In genomic region chr5:2582507-2582906, GRCh38 we compare ENCODE assay signal across 34 cellular contexts.
"Had no signal": no experiment of that assay in that cellular context is flagged by ENCODE, and none has a peak within 500 bp of the region (broad histone marks: within the 10 kb centered on the region; RNA-seq: fewer than 3 reads in every experiment).

No MANE protein-coding gene starts in this region.

- H3K4me2 ChIP-seq: PC-9 had no signal

- DNase-seq: activated CD4-positive, alpha-beta memory T cell treated with anti-CD3 and anti-CD28 coated beads, Interleukin-2, amount 10 ng/mL, durations not matched to agents 7 days and 5 days; activated CD4-positive, alpha-beta T cell treated with anti-CD3 and anti-CD28 coated beads for 1 hour; activated CD4-positive, alpha-beta T cell treated with anti-CD3 and anti-CD28 coated beads for 48 hours; activated CD4-positive, CD25-positive, alpha-beta regulatory T cell; activated CD8-positive, alpha-beta memory T cell treated with anti-CD3 and anti-CD28 coated beads for 24 hours; activated CD8-positive, alpha-beta memory T cell treated with anti-CD3 and anti-CD28 coated beads, Interleukin-2, amount 10 ng/mL, durations not matched to agents 7 days and 5 days; activated effector memory CD4-positive, alpha-beta T cell treated with anti-CD3 and anti-CD28 coated beads, Interleukin-2, amount 50 U/mL, for 16 hours; activated naive CD4-positive, alpha-beta T cell; activated T-cell treated with anti-CD3 and anti-CD28 coated beads, Interleukin-2, amount 50 U/mL, for 1 hour; activated T-cell treated with anti-CD3 and anti-CD28 coated beads, Interleukin-2, amount 50 U/mL, for 72 hours; adrenal gland; body of pancreas; Karpas-422; KBM-7; MM.1S; MV-4-11; NCI-H1092; NCI-H1436 treated with DMSO at 0.1 percent for 48 hours; NCI-H1694 treated with DMSO at 0.1 percent for 48 hours; NCI-H345; NCI-H510A; NCI-H526; NCI-H748 treated with DMSO at 0.1 percent for 48 hours; PC-9; SW 1271; T-helper 1 cell; T-helper 2 cell; T-helper 9 cell; WERI-Rb-1 had no signal

- H3K36me3 Mint-ChIP-seq: activated CD8-positive, alpha-beta memory T cell treated with anti-CD3 and anti-CD28 coated beads, Interleukin-2, amount 10 ng/mL, durations not matched to agents 7 days and 5 days; activated naive CD4-positive, alpha-beta T cell treated with anti-CD3 and anti-CD28 coated beads, Interleukin-2, amount 50 U/mL, for 24 hours had no signal

- H3K9me3 Mint-ChIP-seq: activated naive CD4-positive, alpha-beta T cell treated with anti-CD3 and anti-CD28 coated beads, Interleukin-2, amount 50 U/mL, for 24 hours had no signal

- ATAC-seq: activated CD8-positive, alpha-beta memory T cell treated with anti-CD3 and anti-CD28 coated beads, Interleukin-2, amount 10 ng/mL, durations not matched to agents 7 days and 5 days; activated T-cell treated with anti-CD3 and anti-CD28 coated beads, Interleukin-2, amount 50 U/mL, for 72 hours; activated T-helper 17 cell treated with anti-CD3 and anti-CD28 coated beads, Interleukin-2, amount 50 U/mL, for 72 hours; body of pancreas; Right ventricle myocardium inferior had no signal

- H3K36me3 ChIP-seq: adrenal gland, WERI-Rb-1 had no signal

- H3K27me3 Mint-ChIP-seq: activated CD4-positive, alpha-beta memory T cell treated with anti-CD3 and anti-CD28 coated beads, Interleukin-2, amount 10 ng/mL, durations not matched to agents 7 days and 5 days; activated CD8-positive, alpha-beta memory T cell treated with anti-CD3 and anti-CD28 coated beads, Interleukin-2, amount 10 ng/mL, durations not matched to agents 7 days and 5 days; activated naive CD4-positive, alpha-beta T cell treated with anti-CD3 and anti-CD28 coated beads, Interleukin-2, amount 50 U/mL, for 24 hours; activated T-helper 17 cell treated with anti-CD3 and anti-CD28 coated beads, Interleukin-2, amount 50 U/mL, for 72 hours; central memory CD8-positive, alpha-beta T cell had no signal

- H3K4me1 Mint-ChIP-seq: activated CD4-positive, alpha-beta memory T cell treated with anti-CD3 and anti-CD28 coated beads, Interleukin-2, amount 10 ng/mL, durations not matched to agents 7 days and 5 days; activated CD8-positive, alpha-beta memory T cell treated with anti-CD3 and anti-CD28 coated beads, Interleukin-2, amount 10 ng/mL, durations not matched to agents 7 days and 5 days; activated naive CD4-positive, alpha-beta T cell treated with anti-CD3 and anti-CD28 coated beads, Interleukin-2, amount 50 U/mL, for 24 hours; activated T-helper 17 cell treated with anti-CD3 and anti-CD28 coated beads, Interleukin-2, amount 50 U/mL, for 72 hours; central memory CD8-positive, alpha-beta T cell had no signal

- H3K4me1 ChIP-seq: adrenal gland, body of pancreas had no signal

- H2AFZ ChIP-seq: PC-9 had no signal

- H3K27me3 ChIP-seq: adrenal gland, body of pancreas had no signal

- H3K27ac ChIP-seq: adrenal gland, body of pancreas, PC-9, RWPE1, WERI-Rb-1 had no signal

- H3K9me3 ChIP-seq: adrenal gland, body of pancreas had no signal

- H3K27ac Mint-ChIP-seq: activated CD4-positive, alpha-beta memory T cell treated with anti-CD3 and anti-CD28 coated beads, Interleukin-2, amount 10 ng/mL, durations not matched to agents 7 days and 5 days; activated CD8-positive, alpha-beta memory T cell treated with anti-CD3 and anti-CD28 coated beads, Interleukin-2, amount 10 ng/mL, durations not matched to agents 7 days and 5 days; activated naive CD4-positive, alpha-beta T cell treated with anti-CD3 and anti-CD28 coated beads, Interleukin-2, amount 50 U/mL, for 24 hours; activated T-cell treated with anti-CD3 and anti-CD28 coated beads, Interleukin-2, amount 50 U/mL, for 72 hours; activated T-helper 17 cell treated with anti-CD3 and anti-CD28 coated beads, Interleukin-2, amount 50 U/mL, for 72 hours had no signal

- H3K4me3 Mint-ChIP-seq: activated CD4-positive, alpha-beta memory T cell treated with anti-CD3 and anti-CD28 coated beads, Interleukin-2, amount 10 ng/mL, durations not matched to agents 7 days and 5 days; activated CD8-positive, alpha-beta memory T cell treated with anti-CD3 and anti-CD28 coated beads, Interleukin-2, amount 10 ng/mL, durations not matched to agents 7 days and 5 days; activated naive CD4-positive, alpha-beta T cell treated with anti-CD3 and anti-CD28 coated beads, Interleukin-2, amount 50 U/mL, for 24 hours; activated T-cell treated with anti-CD3 and anti-CD28 coated beads, Interleukin-2, amount 50 U/mL, for 72 hours; activated T-helper 17 cell treated with anti-CD3 and anti-CD28 coated beads, Interleukin-2, amount 50 U/mL, for 72 hours; central memory CD8-positive, alpha-beta T cell had no signal

- H3K4me3 ChIP-seq: adrenal gland, body of pancreas, PC-9 had no signal
